ENCODE assay signal across 8 cellular contexts in the genomic region with DNA sequence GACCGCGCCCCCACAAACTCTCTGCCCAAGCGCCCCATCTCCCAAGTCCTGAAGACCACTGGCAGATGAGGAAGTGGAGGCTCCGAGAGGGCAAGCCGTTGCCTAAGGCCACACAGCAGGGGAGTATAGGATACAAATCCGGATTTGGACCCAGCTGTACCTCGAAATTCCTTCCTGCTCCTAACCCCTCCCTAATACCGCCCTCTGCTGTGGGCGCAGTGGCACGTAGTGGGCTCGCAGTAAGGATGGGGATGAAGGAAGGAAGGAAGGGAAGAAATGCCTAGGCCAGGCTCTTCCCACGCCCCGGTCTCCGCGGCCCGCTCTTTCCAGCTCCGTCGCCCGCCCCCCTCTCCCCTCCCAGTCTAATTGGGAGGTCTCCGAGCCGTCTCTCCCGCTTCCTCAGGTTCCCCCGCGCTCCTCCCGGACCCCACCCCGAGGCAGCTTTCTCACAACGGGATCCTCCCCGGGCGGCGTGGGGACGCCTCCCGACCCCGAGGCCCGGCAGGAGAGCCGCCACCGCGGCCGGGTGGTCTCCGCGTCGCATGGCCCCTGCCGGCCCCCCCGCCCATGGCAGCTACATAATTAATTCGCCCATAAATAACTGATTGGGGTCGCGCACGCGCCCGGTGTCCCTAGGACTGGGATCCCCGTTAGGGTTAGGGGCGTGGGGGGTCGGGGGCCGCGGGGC.
DNase-seq lines count a peak whose midpoint lies in the region; ATAC-seq and TF ChIP-seq lines count a peak whose summit lies in the region.

No MANE protein-coding gene starts in this region.

- H3K9ac ChIP-seq in SK-N-MC (ENCODE audit: insufficient read length), result peak overlapping the region; percentile 93

- H3K9me3 ChIP-seq in SK-N-MC (ENCODE audit: low read depth, low read length) (no peaks in the 10 kb centered on the region), osteoblast (ENCODE audit: low read depth, low read length) (no peaks in the 10 kb centered on the region)

- H3K79me2 ChIP-seq in osteoblast (ENCODE audit: insufficient read depth, low read length), result peaks cover 5% of the 10 kb centered on the region

- H3K27ac ChIP-seq in SK-N-MC (peak overlapping the region; percentile 100), osteoblast (ENCODE audit: low read depth, low read length) (peak overlapping the region; percentile 88)

- H3K4me2 ChIP-seq in osteoblast (ENCODE audit: insufficient read depth, low read length), result peak overlapping the region; percentile 77

- DNase-seq in EH (ENCODE audit: low read depth) (peak; percentile 72), SK-N-MC (ENCODE audit: low read depth, low spot score) (no peak), fibroblast of pulmonary artery (ENCODE audit: low read depth) (peak; percentile 52), osteoblast (ENCODE audit: insufficient read length, low spot score, missing footprints) (peak; percentile 80), NCI-H82 treated with DMSO at 0.1 percent for 48 hours (lab: John Stamatoyannopoulos, UW; ENCODE audit: unreplicated experiment) (no peak), omental fat pad (ENCODE audit: low spot score) (no peak), mucosa of gallbladder (ENCODE audit: low spot score) (no peak)

- H2AFZ ChIP-seq in osteoblast (ENCODE audit: low read length), result peak overlapping the region; percentile 35

- no peaks in the 10 kb centered on the region for H4K20me1 ChIP-seq in osteoblast (ENCODE audit: insufficient read depth, low read length)

- TF ChIP-seq CTCF in fibroblast of pulmonary artery (IDR thresholded peaks at IDR 0.05; ENCODE audit: low read length, missing control alignments) (peak; percentile 18), osteoblast (IDR thresholded peaks at IDR 0.05; ENCODE audit: extremely low read depth, low read depth, low read length) (no peak), omental fat pad (IDR thresholded peaks at IDR 0.05) (no peak)

- peaks cover 55% of the 10 kb centered on the region for H3K4me1 ChIP-seq in osteoblast (ENCODE audit: insufficient read depth, low read length)

- H3K4me3 ChIP-seq in SK-N-MC (peak overlapping the region; percentile 79), fibroblast of pulmonary artery (replicated peaks; ENCODE audit: low read depth, low read length) (peak overlapping the region; percentile 22), osteoblast (ENCODE audit: insufficient read depth, low read length) (peak overlapping the region; percentile 67)

- no peaks in the 10 kb centered on the region for H3K36me3 ChIP-seq in SK-N-MC (ENCODE audit: insufficient read depth, low read length)
- H3K36me3 ChIP-seq in osteoblast (ENCODE audit: insufficient read depth, low read length), result no peaks in the 10 kb centered on the region

- ATAC-seq in GM18502 (IDR thresholded peaks at IDR 0.05; ENCODE audit: poor library complexity, unreplicated experiment) (no peak), omental fat pad (ENCODE audit: low FRiP score) (no peak)

- no peaks in the 10 kb centered on the region for H3K27me3 ChIP-seq in osteoblast (ENCODE audit: insufficient read depth, low read length)

Comparison
In these comparisons a context has a peak if more than half of its experiments do, and no peak if none do; other contexts are left out.
1. DNase-seq: peak in EH (single experiment), fibroblast of pulmonary artery (single experiment) and osteoblast (single experiment); none in SK-N-MC (single experiment), NCI-H82 treated with DMSO at 0.1 percent for 48 hours (single experiment), omental fat pad (single experiment) and mucosa of gallbladder (single experiment).
2. H3K4me3 ChIP-seq: peak in every context shown above with its lines; median percentile 79 in SK-N-MC; 67 in osteoblast; 22 in fibroblast of pulmonary artery.